8 cellular contexts compared by ENCODE assay signal in the genomic region with DNA sequence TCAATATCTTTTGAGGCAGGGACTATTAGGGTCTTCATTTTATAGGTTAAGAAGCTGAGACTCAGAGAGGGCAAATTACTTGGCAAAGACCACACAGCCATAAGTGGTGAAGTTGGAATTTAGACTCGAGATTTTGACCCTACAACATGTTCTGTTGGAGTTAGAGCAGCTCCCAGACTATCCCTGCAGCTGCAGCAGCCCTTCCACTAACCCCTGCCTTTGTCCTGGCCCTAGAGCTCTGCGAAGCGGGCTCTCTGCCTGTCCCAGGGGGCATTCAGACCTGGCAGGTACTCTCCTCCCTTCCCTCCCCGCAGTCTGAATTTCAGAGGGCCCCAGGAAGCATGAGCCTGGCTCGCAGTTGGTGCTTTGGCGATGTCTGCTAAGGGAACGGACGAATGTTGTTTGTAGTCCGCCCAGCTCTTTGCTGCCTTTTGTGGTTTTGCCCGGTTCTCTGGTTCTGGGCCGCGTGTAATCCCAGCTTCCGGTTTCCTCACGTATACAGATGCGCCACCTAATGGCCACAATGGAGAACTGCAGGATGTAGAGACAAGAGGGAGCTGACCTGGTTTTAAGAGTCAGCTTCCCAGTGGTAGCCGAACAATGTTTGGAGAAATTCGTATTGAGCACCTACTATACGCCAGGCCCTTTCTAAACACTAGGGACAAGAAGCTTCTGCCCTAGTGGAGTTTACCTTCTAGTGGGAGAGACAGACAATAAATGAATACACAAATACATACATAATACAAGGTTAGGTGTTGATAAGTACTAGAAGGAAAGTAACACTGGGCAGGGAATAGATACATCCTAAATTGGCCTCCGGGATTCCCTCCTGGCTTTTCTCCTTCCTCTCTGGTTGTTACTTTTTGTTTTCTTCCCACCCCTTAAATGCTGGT.
DNase-seq lines count a peak whose midpoint lies in the region; ATAC-seq, FAIRE-seq and TF ChIP-seq lines count a peak whose summit lies in the region.

No MANE protein-coding gene starts in this region.

- CTCF ChIA-PET in GM12878 (lab: Yijun Ruan, JAX), result interaction anchor here (0.5 to 8.2 kb wide), 64 partner anchors 9 to 1677 kb away, joined by 3 to 232 read pairs (median 4); partner anchors contain the start of genes DCPS, FOXRED1 and SRPRA

- peak; percentile 92 for TF ChIP-seq CTCF in GM13976 (IDR thresholded peaks at IDR 0.05; ENCODE audit: borderline replicate concordance, control extremely low read depth, extremely low read depth, insufficient read depth, missing control alignments)
- peak; percentile 92 to 95 (median 95) for TF ChIP-seq CTCF in GM12878 (IDR thresholded peaks at IDR 0.05 in 2 of 3, conservative IDR thresholded peaks at IDR 0.05 in 1 of 3; ENCODE audit: control insufficient read depth in 2 of 3, extremely low read depth in 1 of 3, insufficient read depth in 1 of 3, low read depth in 3 of 3, low read length in 3 of 3)

- no peaks in the 10 kb centered on the region; the same call in 1 of the 2 replicates for H4K20me1 ChIP-seq in GM12878 (ENCODE audit: control insufficient read depth, insufficient read depth)

- SMC1A ChIA-PET in GM12878 (lab: Charles Lee; ENCODE audit: uncharacterized antibody, unreplicated experiment), result interaction anchor here (0.7 to 7.1 kb wide), 24 partner anchors 9 to 595 kb away, joined by 3 to 79 read pairs (median 4); partner anchors contain the start of gene DCPS

- H3K4me2 ChIP-seq in GM12878 (ENCODE audit: control insufficient read depth, insufficient read depth), result peak overlapping the region; percentile 81

- TF ChIP-seq EP300 in GM12878 (IDR thresholded peaks at IDR 0.05; ENCODE audit: borderline replicate concordance in 1 of 2, control insufficient read depth in 1 of 2, low read depth in 2 of 2, low read length in 2 of 2), result no peak

- no peaks in the 10 kb centered on the region; a peak in 1 of 4 replicates for H3K27me3 ChIP-seq in GM12878 (replicated peaks in 1 of 2; ENCODE audit: control insufficient read depth in 2 of 2, insufficient read depth in 2 of 2, low read length in 1 of 2)

- no peaks in the 10 kb centered on the region for H3K9me3 ChIP-seq in GM12878 (replicated peaks; ENCODE audit: control insufficient read depth, insufficient read depth, low read length)

- no peaks in the 10 kb centered on the region for H3K36me3 ChIP-seq in GM12878 (ENCODE audit: control insufficient read depth in 2 of 2, insufficient read depth in 2 of 2, low read length in 1 of 2)

- TF ChIP-seq POLR2A in GM12878 (IDR thresholded peaks at IDR 0.05; ENCODE audit: low read depth, low read length), result no peak

- FAIRE-seq in GM12878 (lab: Jason Lieb, UNC), result peak; percentile 80

- ATAC-seq in HG02943 (IDR thresholded peaks at IDR 0.05; ENCODE audit: low read depth, unreplicated experiment), result peak; percentile 78
- peak; percentile 78 for ATAC-seq in GM12878
- no peak for ATAC-seq in HG03097 (IDR thresholded peaks at IDR 0.05; ENCODE audit: low FRiP score, unreplicated experiment)

- H3K9ac ChIP-seq in GM12878 (ENCODE audit: control insufficient read depth, insufficient read depth, low read length), result peak overlapping the region; percentile 18; the same call in 1 of the 2 replicates

- peak overlapping the region; percentile 95 for H2AFZ ChIP-seq in GM12878 (ENCODE audit: control insufficient read depth, low read depth, low read length)

- H3K79me2 ChIP-seq in GM12878 (ENCODE audit: control insufficient read depth, insufficient read depth, low read length), result no peaks in the 10 kb centered on the region

- WGBS in GM12878 (ENCODE audit: insufficient coverage, insufficient replicate concordance, low lambda C conversion rate, missing lambda C conversion rate), result 9% methylated on average over 19 of the region's 19 CpGs

- POLR2A ChIA-PET in GM12878 (lab: Charles Lee), result interaction anchor here (0.5 to 1.0 kb wide), 5 partner anchors 40 to 885 kb away, joined by 3 to 8 read pairs (median 3); no protein-coding TSS in a partner anchor

- no TSS peak for BruUV-seq in GM12878 (replicated peaks; lab: Mats Ljungman, UMichigan)

- intact Hi-C loops in GM12878 (cut with micrococcal nuclease; ENCODE audit: unreplicated experiment), result loop anchor here (1.0 kb wide), 2 partner anchors 39 to 170 kb away; no protein-coding TSS in a partner anchor

- in situ Hi-C loops in GM13976 (cut with MboI; ENCODE audit: low sequenced_read_pairs, unreplicated experiment) (no loop called here), GM12878 (cut with MboI) (no loop called here)

- H3K4me3 ChIP-seq in GM12878, result peak overlapping the region; percentile 56; the same call in 1 of the 2 replicates
- H3K4me3 ChIP-seq in skeletal muscle cell (ENCODE audit: low read depth, low read length), result peak overlapping the region; percentile 3

- H3K27ac ChIP-seq in GM12878 (ENCODE audit: control insufficient read depth, insufficient read depth), result no peak overlapping the region

- DNase-seq in GM13976 (ENCODE audit: low spot score) (peak; percentile 86), NCI-H2029 (lab: John Stamatoyannopoulos, UW) (peak; percentile 85), T1000 (lab: John Stamatoyannopoulos, UW) (peak; percentile 57), GM12878 (ENCODE audit: low read depth, low spot score) (peak; percentile 51), iPS DF 19.7 (ENCODE audit: low read depth, low spot score) (peak; percentile 82), skeletal muscle cell (ENCODE audit: low read depth) (peak; percentile 56)

- RAD21 ChIA-PET in GM12878 (lab: Charles Lee; ENCODE audit: unreplicated experiment), result interaction anchor here (0.6 to 2.6 kb wide), 19 partner anchors 12 to 211 kb away, joined by 3 to 36 read pairs (median 4); no protein-coding TSS in a partner anchor

- peak; percentile 65 for TF ChIP-seq RAD21 in GM12878 (IDR thresholded peaks at IDR 0.05; ENCODE audit: insufficient read depth, low read depth, low read length)

- H3K4me1 ChIP-seq in GM12878 (ENCODE audit: control insufficient read depth, insufficient read depth, low read length), result peaks cover 25% of the 10 kb centered on the region

TF ChIP-seq in GM12878, 131 proteins besides CTCF, POLR2A, EP300 and RAD21 (continues in another document):
- TF ChIP-seq SP1 (IDR thresholded peaks at IDR 0.05; ENCODE audit: low read depth, low read length), result no peak
- TF ChIP-seq GATAD2B (conservative IDR thresholded peaks at IDR 0.05; ENCODE audit: low read depth), result 0 out of 2 replicates have a peak, but pooled peaks have one; percentile 61
- peak; percentile 88 for TF ChIP-seq RUNX3 (IDR thresholded peaks at IDR 0.05; ENCODE audit: low read length)
- peak; percentile 65 for TF ChIP-seq IKZF1 (conservative IDR thresholded peaks at IDR 0.05)
- TF ChIP-seq CBX5 (IDR thresholded peaks at IDR 0.05; ENCODE audit: low read depth), result no peak
- TF ChIP-seq KAT2A (conservative IDR thresholded peaks at IDR 0.05; ENCODE audit: control insufficient read depth, low read depth, low read length), result no peak
- peak; percentile 65; the same call in 1 of the 2 replicates for TF ChIP-seq SMARCA5 (IDR thresholded peaks at IDR 0.05)
- TF ChIP-seq IKZF2 (IDR thresholded peaks at IDR 0.05), result peak in 1 of 2 experiments; percentile 55; a peak in 2 of 4 replicates
- TF ChIP-seq SMC3 (IDR thresholded peaks at IDR 0.05; ENCODE audit: borderline replicate concordance, low read length), result peak; percentile 87
- TF ChIP-seq, protein P1, sequence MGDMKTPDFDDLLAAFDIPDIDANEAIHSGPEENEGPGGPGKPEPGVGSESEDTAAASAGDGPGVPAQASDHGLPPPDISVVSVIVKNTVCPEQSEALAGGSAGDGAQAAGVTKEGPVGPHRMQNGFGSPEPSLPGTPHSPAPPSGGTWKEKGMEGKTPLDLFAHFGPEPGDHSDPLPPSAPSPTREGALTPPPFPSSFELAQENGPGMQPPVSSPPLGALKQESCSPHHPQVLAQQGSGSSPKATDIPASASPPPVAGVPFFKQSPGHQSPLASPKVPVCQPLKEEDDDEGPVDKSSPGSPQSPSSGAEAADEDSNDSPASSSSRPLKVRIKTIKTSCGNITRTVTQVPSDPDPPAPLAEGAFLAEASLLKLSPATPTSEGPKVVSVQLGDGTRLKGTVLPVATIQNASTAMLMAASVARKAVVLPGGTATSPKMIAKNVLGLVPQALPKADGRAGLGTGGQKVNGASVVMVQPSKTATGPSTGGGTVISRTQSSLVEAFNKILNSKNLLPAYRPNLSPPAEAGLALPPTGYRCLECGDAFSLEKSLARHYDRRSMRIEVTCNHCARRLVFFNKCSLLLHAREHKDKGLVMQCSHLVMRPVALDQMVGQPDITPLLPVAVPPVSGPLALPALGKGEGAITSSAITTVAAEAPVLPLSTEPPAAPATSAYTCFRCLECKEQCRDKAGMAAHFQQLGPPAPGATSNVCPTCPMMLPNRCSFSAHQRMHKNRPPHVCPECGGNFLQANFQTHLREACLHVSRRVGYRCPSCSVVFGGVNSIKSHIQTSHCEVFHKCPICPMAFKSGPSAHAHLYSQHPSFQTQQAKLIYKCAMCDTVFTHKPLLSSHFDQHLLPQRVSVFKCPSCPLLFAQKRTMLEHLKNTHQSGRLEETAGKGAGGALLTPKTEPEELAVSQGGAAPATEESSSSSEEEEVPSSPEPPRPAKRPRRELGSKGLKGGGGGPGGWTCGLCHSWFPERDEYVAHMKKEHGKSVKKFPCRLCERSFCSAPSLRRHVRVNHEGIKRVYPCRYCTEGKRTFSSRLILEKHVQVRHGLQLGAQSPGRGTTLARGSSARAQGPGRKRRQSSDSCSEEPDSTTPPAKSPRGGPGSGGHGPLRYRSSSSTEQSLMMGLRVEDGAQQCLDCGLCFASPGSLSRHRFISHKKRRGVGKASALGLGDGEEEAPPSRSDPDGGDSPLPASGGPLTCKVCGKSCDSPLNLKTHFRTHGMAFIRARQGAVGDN (IDR thresholded peaks at IDR 0.05), result 0 out of 2 replicates have a peak, but pooled peaks have one; percentile 29
- TF ChIP-seq, protein P2, sequence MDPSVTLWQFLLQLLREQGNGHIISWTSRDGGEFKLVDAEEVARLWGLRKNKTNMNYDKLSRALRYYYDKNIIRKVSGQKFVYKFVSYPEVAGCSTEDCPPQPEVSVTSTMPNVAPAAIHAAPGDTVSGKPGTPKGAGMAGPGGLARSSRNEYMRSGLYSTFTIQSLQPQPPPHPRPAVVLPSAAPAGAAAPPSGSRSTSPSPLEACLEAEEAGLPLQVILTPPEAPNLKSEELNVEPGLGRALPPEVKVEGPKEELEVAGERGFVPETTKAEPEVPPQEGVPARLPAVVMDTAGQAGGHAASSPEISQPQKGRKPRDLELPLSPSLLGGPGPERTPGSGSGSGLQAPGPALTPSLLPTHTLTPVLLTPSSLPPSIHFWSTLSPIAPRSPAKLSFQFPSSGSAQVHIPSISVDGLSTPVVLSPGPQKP (IDR thresholded peaks at IDR 0.05; ENCODE audit: low read depth, low read length), result peak; percentile 97
- TF ChIP-seq STAT3 (IDR thresholded peaks at IDR 0.05; ENCODE audit: low read depth, low read length), result no peak
- peak; percentile 66 for TF ChIP-seq MEF2B (IDR thresholded peaks at IDR 0.05; ENCODE audit: partially characterized antibody, poor library complexity, severe bottlenecking)
- TF ChIP-seq GABPA (IDR thresholded peaks at IDR 0.05; ENCODE audit: low read depth), result 0 out of 2 replicates have a peak, but pooled peaks have one; percentile 36
- TF ChIP-seq FOS (IDR thresholded peaks at IDR 0.05; ENCODE audit: borderline replicate concordance, extremely low read depth, insufficient read length), result no peak
